In genomic region chr17:59327891-59328290, GRCh38 we compare ENCODE assay signal across 14 cellular contexts. TPM values are rescaled to one million over a fixed set of nuclear protein-coding genes. Genes with fewer than 3 reads are reported as not detected.
DNase-seq lines count a peak whose midpoint lies in the region; ATAC-seq and TF ChIP-seq lines count a peak whose summit lies in the region.
"Had no signal": no experiment of that assay in that cellular context is flagged by ENCODE, and none has a peak within 500 bp of the region (broad histone marks: within the 10 kb centered on the region; RNA-seq: fewer than 3 reads in every experiment).

No MANE protein-coding gene starts in this region.

- ATAC-seq in upper lobe of left lung (ENCODE audit: low FRiP score in 2 of 2), result no peak
- ATAC-seq in GM21381 (IDR thresholded peaks at IDR 0.05; ENCODE audit: unreplicated experiment), result no peak
- no peak for ATAC-seq in heart right ventricle
- ATAC-seq: left ventricle myocardium superior had no signal

- no peak for DNase-seq in activated naive CD8-positive, alpha-beta T cell treated with anti-CD3 and anti-CD28 coated beads for 36 hours
- no peak for DNase-seq in activated CD4-positive, alpha-beta memory T cell treated with anti-CD3 and anti-CD28 coated beads, Interleukin-2, amount 10 ng/mL, durations not matched to agents 7 days and 5 days
- DNase-seq in lung microvascular endothelial cell (ENCODE audit: low read depth in 2 of 2), result peak; percentile 41 to 51
- DNase-seq in type B pancreatic cell (ENCODE audit: extremely low spot score, unreplicated experiment), result no peak
- no peak for DNase-seq in upper lobe of left lung
- no peak for DNase-seq in heart right ventricle
- DNase-seq: activated CD8-positive, alpha-beta memory T cell treated with anti-CD3 and anti-CD28 coated beads, Interleukin-2, amount 50 U/mL, for 48 hours; AML-193; left ventricle myocardium superior; NCI-H146 had no signal

- CTCF ChIA-PET in activated CD4-positive, alpha-beta memory T cell treated with anti-CD3 and anti-CD28 coated beads, Interleukin-2, amount 10 ng/mL, durations not matched to agents 7 days and 5 days (lab: Charles Lee), result interaction anchor here (0.7 to 6.2 kb wide), 4 partner anchors 11 to 112 kb away, joined by 3 to 187 read pairs (median 14); no protein-coding TSS in a partner anchor

- WGBS in upper lobe of left lung, 2 donors, result 68 to 71% methylated on average over 1 of the region's 1 CpG
- 31 to 78% methylated on average over 1 of the region's 1 CpG for WGBS in heart right ventricle, 2 donors

- H3K4me1 ChIP-seq in upper lobe of left lung, result peaks cover 36 to 42% (median 38%) of the 10 kb centered on the region in 4 donors
- H3K4me1 ChIP-seq in heart right ventricle, result peaks cover 4 to 47% (median 41%) of the 10 kb centered on the region in 9 donors

- H3K27ac ChIP-seq in upper lobe of left lung (peak overlapping the region in 2 of 4 donors; percentile 33 to 99), heart right ventricle (peak overlapping the region in 5 of 10 donors; percentile 46 to 99 (median 99))
- H3K27ac ChIP-seq: KMS-11 had no signal

- H3K9me3 ChIP-seq in upper lobe of left lung (peaks cover 0 to 7% (median 0%) of the 10 kb centered on the region in 4 donors), heart right ventricle (no peaks in the 10 kb centered on the region)
- H3K9me3 ChIP-seq: tibial nerve had no signal

- POLR2A ChIA-PET in activated CD4-positive, alpha-beta memory T cell treated with anti-CD3 and anti-CD28 coated beads, Interleukin-2, amount 10 ng/mL, durations not matched to agents 7 days and 5 days (lab: Charles Lee), result interaction anchor here (0.6 to 1.0 kb wide), 2 partner anchors 113 to 358 kb away, joined by 3 read pairs; no protein-coding TSS in a partner anchor

- H3K36me3 ChIP-seq in upper lobe of left lung, result no peaks in the 10 kb centered on the region
- H3K36me3 ChIP-seq in heart right ventricle, result no peaks in the 10 kb centered on the region
- H3K36me3 ChIP-seq: tibial nerve had no signal

- TF ChIP-seq CTCF in type B pancreatic cell (conservative IDR thresholded peaks at IDR 0.05) (no peak), upper lobe of left lung (IDR thresholded peaks at IDR 0.05) (no peak), heart right ventricle (IDR thresholded peaks at IDR 0.05) (no peak)

- TF ChIP-seq POLR2A in upper lobe of left lung (IDR thresholded peaks at IDR 0.05), result no peak

- H3K4me3 Mint-ChIP-seq in activated naive CD8-positive, alpha-beta T cell, result peak overlapping the region; percentile 43
- no peak overlapping the region for H3K4me3 Mint-ChIP-seq in activated naive CD8-positive, alpha-beta T cell treated with anti-CD3 and anti-CD28 coated beads for 36 hours
- H3K4me3 Mint-ChIP-seq in activated CD4-positive, alpha-beta memory T cell treated with anti-CD3 and anti-CD28 coated beads, Interleukin-2, amount 10 ng/mL, durations not matched to agents 7 days and 5 days, result no peak overlapping the region
- H3K4me3 Mint-ChIP-seq in type B pancreatic cell, result no peak overlapping the region

- H3K36me3 Mint-ChIP-seq in activated naive CD8-positive, alpha-beta T cell, result no peaks in the 10 kb centered on the region
- no peaks in the 10 kb centered on the region for H3K36me3 Mint-ChIP-seq in activated naive CD8-positive, alpha-beta T cell treated with anti-CD3 and anti-CD28 coated beads for 36 hours
- H3K36me3 Mint-ChIP-seq in activated CD4-positive, alpha-beta memory T cell treated with anti-CD3 and anti-CD28 coated beads, Interleukin-2, amount 10 ng/mL, durations not matched to agents 7 days and 5 days (ENCODE audit: low read depth), result peaks cover 2% of the 10 kb centered on the region
- H3K36me3 Mint-ChIP-seq in type B pancreatic cell, result no peaks in the 10 kb centered on the region

- no peak for TF ChIP-seq EP300 in upper lobe of left lung (IDR thresholded peaks at IDR 0.05)

- H3K4me1 Mint-ChIP-seq in activated naive CD8-positive, alpha-beta T cell (ENCODE audit: low read depth), result peaks cover 45% of the 10 kb centered on the region
- H3K4me1 Mint-ChIP-seq in activated naive CD8-positive, alpha-beta T cell treated with anti-CD3 and anti-CD28 coated beads for 36 hours, result peaks cover 41% of the 10 kb centered on the region
- H3K4me1 Mint-ChIP-seq in activated CD4-positive, alpha-beta memory T cell treated with anti-CD3 and anti-CD28 coated beads, Interleukin-2, amount 10 ng/mL, durations not matched to agents 7 days and 5 days, result peaks cover 42% of the 10 kb centered on the region
- H3K4me1 Mint-ChIP-seq in type B pancreatic cell (ENCODE audit: unreplicated experiment), result peaks cover 37% of the 10 kb centered on the region

- peak overlapping the region; percentile 91 for H3K27ac Mint-ChIP-seq in activated naive CD8-positive, alpha-beta T cell
- H3K27ac Mint-ChIP-seq in activated naive CD8-positive, alpha-beta T cell treated with anti-CD3 and anti-CD28 coated beads for 36 hours, result no peak overlapping the region
- H3K27ac Mint-ChIP-seq in activated CD4-positive, alpha-beta memory T cell treated with anti-CD3 and anti-CD28 coated beads, Interleukin-2, amount 10 ng/mL, durations not matched to agents 7 days and 5 days, result peak overlapping the region; percentile 63
- peak overlapping the region; percentile 62 for H3K27ac Mint-ChIP-seq in type B pancreatic cell

- no peaks in the 10 kb centered on the region for H3K27me3 Mint-ChIP-seq in activated naive CD8-positive, alpha-beta T cell
- no peaks in the 10 kb centered on the region for H3K27me3 Mint-ChIP-seq in activated naive CD8-positive, alpha-beta T cell treated with anti-CD3 and anti-CD28 coated beads for 36 hours
- H3K27me3 Mint-ChIP-seq in activated CD4-positive, alpha-beta memory T cell treated with anti-CD3 and anti-CD28 coated beads, Interleukin-2, amount 10 ng/mL, durations not matched to agents 7 days and 5 days, result no peaks in the 10 kb centered on the region
- H3K27me3 Mint-ChIP-seq in type B pancreatic cell, result peaks cover 3% of the 10 kb centered on the region

- no peaks in the 10 kb centered on the region for H3K27me3 ChIP-seq in upper lobe of left lung
- H3K27me3 ChIP-seq in heart right ventricle, result no peaks in the 10 kb centered on the region
- H3K27me3 ChIP-seq: tibial nerve had no signal

- H3K4me3 ChIP-seq in upper lobe of left lung (no peak overlapping the region), heart right ventricle (no peak overlapping the region)
- H3K4me3 ChIP-seq: tibial nerve had no signal

- intact Hi-C loops in heart right ventricle (cut with DNase I), result loop anchor here in 7 of 10 donors (2.0 to 5.0 kb wide), 3 partner anchors 109 to 114 kb away; no protein-coding TSS in a partner anchor

- H3K9me3 Mint-ChIP-seq in activated naive CD8-positive, alpha-beta T cell (ENCODE audit: low read depth), result no peaks in the 10 kb centered on the region
- H3K9me3 Mint-ChIP-seq in activated naive CD8-positive, alpha-beta T cell treated with anti-CD3 and anti-CD28 coated beads for 36 hours, result no peaks in the 10 kb centered on the region
- H3K9me3 Mint-ChIP-seq in activated CD4-positive, alpha-beta memory T cell treated with anti-CD3 and anti-CD28 coated beads, Interleukin-2, amount 10 ng/mL, durations not matched to agents 7 days and 5 days, result no peaks in the 10 kb centered on the region
- no peaks in the 10 kb centered on the region for H3K9me3 Mint-ChIP-seq in type B pancreatic cell

RNA-seq across cellular contexts. Expression of gene YPEL2, which starts 3.6 kb away (rescaled TPM):
- 1 to 10 TPM; 4.4 to 4.7 TPM for total RNA-seq in activated naive CD8-positive, alpha-beta T cell treated with anti-CD3 and anti-CD28 coated beads for 36 hours
- total RNA-seq in activated CD4-positive, alpha-beta memory T cell treated with anti-CD3 and anti-CD28 coated beads, Interleukin-2, amount 10 ng/mL, durations not matched to agents 7 days and 5 days, result 10 to 100 TPM; 17.1 to 18.4 TPM
- 46.0 and 60.9 TPM in 2 replicates for total RNA-seq in lung microvascular endothelial cell
- 11.0 and 14.7 TPM in 2 replicates for total RNA-seq in type B pancreatic cell (ENCODE audit: low replicate concordance)
- total RNA-seq in upper lobe of left lung, result 10 to 100 TPM; 17.5 to 38.8 (median 26.8) TPM
- total RNA-seq in heart right ventricle, result 10 to 100 TPM; 12.0 to 57.1 (median 42.0) TPM
- polyA plus RNA-seq in heart right ventricle, result 10 to 100 TPM in 1 of 2 donors, 1 to 10 TPM in 1; 5.0 to 15.7 TPM

Comparison
In these comparisons a context has a peak if more than half of its experiments do, and no peak if none do; other contexts are left out.
1. DNase-seq: peak in lung microvascular endothelial cell (2 of 2); none in activated naive CD8-positive, alpha-beta T cell treated with anti-CD3 and anti-CD28 coated beads for 36 hours (single experiment), activated CD4-positive, alpha-beta memory T cell treated with anti-CD3 and anti-CD28 coated beads, Interleukin-2, amount 10 ng/mL, durations not matched to agents 7 days and 5 days (single experiment), type B pancreatic cell (single experiment), upper lobe of left lung (0 of 2) and heart right ventricle (0 of 2).